ENCODE assay signal across 27 cellular contexts in the genomic region with DNA sequence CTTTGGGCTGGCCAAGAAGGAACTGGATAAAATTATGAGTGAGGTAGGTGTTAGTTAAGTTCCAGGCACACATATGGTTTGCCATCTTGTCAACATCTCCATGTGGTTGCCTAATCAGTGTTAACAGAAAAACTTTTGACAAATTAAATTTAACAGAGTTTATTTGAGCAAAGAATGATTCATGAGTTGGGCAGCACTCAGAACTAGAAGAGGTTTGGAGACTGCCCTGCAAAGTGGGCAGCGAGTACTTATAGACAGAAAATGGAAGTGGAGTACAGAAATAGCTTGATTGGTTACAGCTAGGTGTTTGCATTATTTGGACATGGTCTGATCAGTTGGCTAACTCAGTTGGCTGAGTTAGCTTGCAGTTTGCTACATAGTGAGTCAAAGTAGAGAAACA.
"Had no signal": no experiment of that assay in that cellular context is flagged by ENCODE, and none has a peak within 500 bp of the region (broad histone marks: within the 10 kb centered on the region; RNA-seq: fewer than 3 reads in every experiment).

No MANE protein-coding gene starts in this region.

- H3K4me1 ChIP-seq: testis, thyroid gland had no signal

- H3K4me3 ChIP-seq: stomach, suprapubic skin, testis, thoracic aorta, thyroid gland, tibial artery, tibial nerve, transverse colon, upper lobe of left lung, upper lobe of right lung, uterus, vagina had no signal

- H3K27ac ChIP-seq: stomach, suprapubic skin, testis, thoracic aorta, thyroid gland, tibial artery, tibial nerve, transverse colon, upper lobe of left lung, upper lobe of right lung, uterus, vagina had no signal

- H3K9me3 ChIP-seq: stomach, suprapubic skin, testis, thoracic aorta, thyroid gland, tibial nerve, transverse colon, upper lobe of left lung, upper lobe of right lung, uterus, vagina had no signal

- H3K27me3 ChIP-seq: testis, thyroid gland, uterus, vagina had no signal

- FAIRE-seq: urothelium cell line had no signal

- H3K36me3 ChIP-seq: stomach, suprapubic skin, thoracic aorta, thyroid gland, tibial artery, tibial nerve, transverse colon, upper lobe of left lung, upper lobe of right lung, uterus, vagina had no signal

- DNase-seq: stimulated activated CD4-positive, alpha-beta T cell treated with anti-CD3 and anti-CD28 coated beads, Interleukin-2, amount 100 ng/mL, for 48 hours; stimulated activated CD4-positive, alpha-beta T cell treated with anti-CD3 and anti-CD28 coated beads, Interleukin-4, amount 100 ng/mL, for 1 hour; stimulated activated CD4-positive, alpha-beta T cell treated with anti-CD3 and anti-CD28 coated beads, Interleukin-4, amount 100 ng/mL, for 24 hours; stimulated activated CD4-positive, alpha-beta T cell treated with anti-CD3 and anti-CD28 coated beads, Interleukin-4, amount 100 ng/mL, for 4 hours; stimulated activated CD8-positive, alpha-beta memory T cell treated with anti-CD3 and anti-CD28 coated beads, Interleukin-4, amount 100 ng/mL, for 48 hours; stimulated activated naive B cell treated with anti-CD40 and anti-IgM and Interleukin-4, amounts not matched to agents 10 μg/mL and 1 μg/mL and 100 μg/mL, for 72 hours; stimulated activated naive CD4-positive, alpha-beta T cell; stimulated activated naive CD4-positive, alpha-beta T cell treated with Interleukin-2 at 50 U/mL for 16 hours; stimulated activated naive CD8-positive, alpha-beta T cell treated with anti-CD3 and anti-CD28 coated beads, Interleukin-15, amount 100 ng/mL, for 72 hours; stimulated activated naive CD8-positive, alpha-beta T cell treated with anti-CD3 and anti-CD28 coated beads, Interleukin-15, Interleukin-2, amounts not matched to agents 100 U/mL and 50 U/mL, for 24 hours; stomach; substantia nigra; testis; thyroid gland; tibial artery; transverse colon; trophoblast cell; upper lobe of left lung; upper lobe of right lung; uterus had no signal

- ATAC-seq: stimulated activated effector memory CD8-positive, alpha-beta T cell treated with anti-CD3 and anti-CD28 coated beads, Interleukin-12 subunit alpha, Interleukin-12 subunit beta, amount 100 ng/mL, for 72 hours; stimulated activated memory B cell treated with anti-CD40 and anti-IgM and Interleukin-4, amounts not matched to agents 10 μg/mL and 1 μg/mL and 100 μg/mL, for 72 hours; stimulated activated naive B cell treated with anti-CD40 and anti-IgM and Interleukin-4, amounts not matched to agents 10 μg/mL and 1 μg/mL and 100 μg/mL, for 72 hours; stimulated activated naive CD8-positive, alpha-beta T cell treated with anti-CD3 and anti-CD28 coated beads, Interleukin-15, amount 100 ng/mL, for 72 hours; stimulated activated naive CD8-positive, alpha-beta T cell treated with anti-CD3 and anti-CD28 coated beads, Interleukin-15, Interleukin-2, amounts not matched to agents 100 U/mL and 50 U/mL, for 24 hours; upper lobe of right lung had no signal
